In genomic region chr5:112973904-112974303, GRCh38 we compare ENCODE assay signal across 24 cellular contexts.
"Had no signal": no experiment of that assay in that cellular context is flagged by ENCODE, and none has a peak within 500 bp of the region (broad histone marks: within the 10 kb centered on the region; RNA-seq: fewer than 3 reads in every experiment).

No MANE protein-coding gene starts in this region.

- H3K27ac ChIP-seq: PC-9, SK-N-MC, VCaP had no signal

- H3K4me3 ChIP-seq: PC-9, SK-N-MC had no signal

- DNase-seq: activated CD4-positive, alpha-beta memory T cell treated with anti-CD3 and anti-CD28 coated beads for 36 hours; activated CD4-positive, alpha-beta T cell treated with anti-CD3 and anti-CD28 coated beads, Interleukin-2, amount 10 ng/mL, durations not matched to agents 7 days and 5 days; activated CD4-positive, CD25-positive, alpha-beta regulatory T cell; activated CD8-positive, alpha-beta memory T cell treated with anti-CD3 and anti-CD28 coated beads for 24 hours; activated effector memory CD4-positive, alpha-beta T cell treated with anti-CD3 and anti-CD28 coated beads, Interleukin-2, amount 50 U/mL, for 16 hours; activated naive CD4-positive, alpha-beta T cell treated with Interleukin-2 at 50 U/mL for 16 hours; activated T-cell treated with anti-CD3 and anti-CD28 coated beads, Interleukin-2, amount 50 U/mL, for 4 hours; amygdala; Kasumi-1; KBM-7; NCI-H1092; NCI-H1417; NCI-H1694 treated with DMSO at 0.1 percent for 48 hours; NCI-H2029 treated with DMSO at 0.1 percent for 48 hours; NCI-H345; NCI-H510A; NCI-H526 treated with DMSO at 0.1 percent for 48 hours; PC-9; RPMI8226; T-cell; T-helper 2 cell; T1000 had no signal
